Comparison of ENCODE assay signal across 10 cellular contexts in the genomic region with DNA sequence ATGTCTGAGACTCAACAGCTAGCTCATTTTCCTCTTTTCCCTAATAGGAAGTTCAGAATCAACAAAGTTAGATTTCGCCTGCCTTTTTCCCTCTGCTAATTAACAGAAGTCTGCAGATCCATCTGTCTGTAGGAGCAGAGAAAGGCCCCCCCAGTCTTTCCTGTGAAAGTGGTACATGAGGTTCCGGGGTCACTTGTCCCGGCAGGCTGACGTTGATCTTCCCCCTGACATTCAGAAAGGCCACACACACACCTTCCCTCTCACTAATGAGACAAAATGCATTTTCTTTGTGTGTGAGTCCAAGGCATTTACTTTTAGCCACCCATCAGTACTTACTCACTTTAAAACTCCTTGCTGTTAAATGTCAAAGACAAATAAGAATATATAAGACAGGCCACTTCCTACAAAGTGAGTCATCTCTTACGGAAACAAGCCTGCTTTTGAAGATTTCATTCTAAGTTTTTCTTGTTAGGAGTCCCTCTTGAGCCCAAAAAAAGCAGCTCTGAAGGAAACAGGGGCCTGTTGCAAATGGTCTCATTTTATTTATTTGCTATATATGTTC.
DNase-seq lines count a peak whose midpoint lies in the region; ATAC-seq and TF ChIP-seq lines count a peak whose summit lies in the region.
"Had no signal": no experiment of that assay in that cellular context is flagged by ENCODE, and none has a peak within 500 bp of the region (broad histone marks: within the 10 kb centered on the region; RNA-seq: fewer than 3 reads in every experiment).

No MANE protein-coding gene starts in this region.

- peak overlapping the region; percentile 52 to 60 (median 55) for H3K4me3 Mint-ChIP-seq in T-cell
- H3K4me3 Mint-ChIP-seq: immature natural killer cell had no signal

- H3K27me3 ChIP-seq in skeletal muscle tissue (ENCODE audit: control insufficient read depth in 3 of 3, insufficient read depth in 3 of 3, low read length in 3 of 3) (no peaks in the 10 kb centered on the region), upper lobe of right lung (no peaks in the 10 kb centered on the region)

- H3K36me3 ChIP-seq in skeletal muscle tissue (ENCODE audit: control insufficient read depth in 3 of 3, insufficient read depth in 3 of 3, low read length in 3 of 3), result peaks cover 0 to 13% (median 4%) of the 10 kb centered on the region in 3 donors
- H3K36me3 ChIP-seq in upper lobe of right lung, result no peaks in the 10 kb centered on the region

- H3K27ac ChIP-seq in skeletal muscle tissue (ENCODE audit: low read depth, low read length) (peak overlapping the region; percentile 94), upper lobe of right lung (no peak overlapping the region)
- H3K27ac ChIP-seq: 22Rv1 had no signal

- H3K36me3 Mint-ChIP-seq in T-cell, result no peaks in the 10 kb centered on the region
- H3K36me3 Mint-ChIP-seq: immature natural killer cell had no signal

- DNase-seq in DMS 273 (lab: John Stamatoyannopoulos, UW; ENCODE audit: unreplicated experiment), result peak; percentile 26
- no peak for DNase-seq in DMS 273 treated with DMSO at 0.1 percent for 48 hours (lab: John Stamatoyannopoulos, UW)
- DNase-seq in T-cell, result peak in 1 of 34 experiments; percentile 2
- peak; percentile 61 for DNase-seq in epithelial cell of esophagus (ENCODE audit: low read depth)
- no peak for DNase-seq in NCI-H82 (lab: John Stamatoyannopoulos, UW)
- DNase-seq in upper lobe of right lung, result no peak
- DNase-seq: immature natural killer cell had no signal

- intact Hi-C loops in upper lobe of right lung (cut with DNase I), result no loop called here

- H3K9me3 Mint-ChIP-seq in T-cell, result no peaks in the 10 kb centered on the region
- H3K9me3 Mint-ChIP-seq: immature natural killer cell had no signal

- no peak overlapping the region for H3K9ac ChIP-seq in skeletal muscle tissue (ENCODE audit: low read depth in 1 of 3, low read length in 3 of 3)

- ATAC-seq in T-cell (replicated peaks in 1 of 4) (peak; percentile 72 to 93 (median 82)), HG03025 (IDR thresholded peaks at IDR 0.05; ENCODE audit: low FRiP score, unreplicated experiment) (no peak), upper lobe of right lung (no peak)

- POLR2A ChIA-PET in T-cell (lab: Charles Lee), result no interaction called here

- no peaks in the 10 kb centered on the region for H3K27me3 Mint-ChIP-seq in T-cell

- H3K4me3 ChIP-seq in epithelial cell of esophagus (ENCODE audit: low read length) (no peak overlapping the region), skeletal muscle tissue (ENCODE audit: low read length in 3 of 3) (no peak overlapping the region), upper lobe of right lung (no peak overlapping the region)

- H3K4me1 ChIP-seq in skeletal muscle tissue (ENCODE audit: control insufficient read depth in 3 of 3, insufficient read depth in 3 of 3, low read length in 3 of 3) (peaks cover 26 to 54% (median 27%) of the 10 kb centered on the region in 3 donors), upper lobe of right lung (peaks cover 12% of the 10 kb centered on the region)

- no peak for TF ChIP-seq CTCF in epithelial cell of esophagus (IDR thresholded peaks at IDR 0.05; ENCODE audit: insufficient read depth, low read depth, low read length, missing control alignments)
- no peak for TF ChIP-seq CTCF in upper lobe of right lung (IDR thresholded peaks at IDR 0.05)

- no peaks in the 10 kb centered on the region for H3K9me3 ChIP-seq in skeletal muscle tissue (ENCODE audit: control insufficient read depth in 3 of 3, low read length in 3 of 3)
- H3K9me3 ChIP-seq in upper lobe of right lung, result no peaks in the 10 kb centered on the region

- peaks cover 28 to 38% (median 32%) of the 10 kb centered on the region in 3 donors for H3K4me1 Mint-ChIP-seq in T-cell
- H3K4me1 Mint-ChIP-seq: immature natural killer cell had no signal

- CTCF ChIA-PET in T-cell (lab: Charles Lee), result no interaction called here

- peak overlapping the region; percentile 86 to 90 for H3K27ac Mint-ChIP-seq in T-cell
- H3K27ac Mint-ChIP-seq: immature natural killer cell had no signal

Comparison
In these comparisons a context has a peak if more than half of its experiments do, and no peak if none do; other contexts are left out.
1. DNase-seq: peak in DMS 273 (single experiment) and epithelial cell of esophagus (single experiment); none in DMS 273 treated with DMSO at 0.1 percent for 48 hours (single experiment), NCI-H82 (single experiment) and upper lobe of right lung (single experiment).
2. ATAC-seq: peak in T-cell (4 of 4); none in HG03025 (single experiment) and upper lobe of right lung (single experiment).